19 cellular contexts compared by ENCODE assay signal in genomic region chr13:32254916-32255743, GRCh38.
DNase-seq lines count a peak whose midpoint lies in the region; ATAC-seq and TF ChIP-seq lines count a peak whose summit lies in the region.
"Had no signal": no experiment of that assay in that cellular context is flagged by ENCODE, and none has a peak within 500 bp of the region (broad histone marks: within the 10 kb centered on the region; RNA-seq: fewer than 3 reads in every experiment).

No MANE protein-coding gene starts in this region.

- H3K36me3 ChIP-seq in RWPE2 (ENCODE audit: low read depth): no peaks in the 10 kb centered on the region
- no peaks in the 10 kb centered on the region for H3K36me3 ChIP-seq in esophagus (ENCODE audit: control insufficient read depth in 2 of 2, insufficient read depth in 2 of 2, low read length in 1 of 2)
- H3K36me3 ChIP-seq in mucosa of stomach (ENCODE audit: control insufficient read depth, insufficient read depth, low read length): no peaks in the 10 kb centered on the region
- H3K36me3 ChIP-seq in upper lobe of left lung: peaks cover 0 to 4% (median 0%) of the 10 kb centered on the region in 4 donors
- H3K36me3 ChIP-seq: BLaER1 treated with 17β-estradiol and CSF1 and Interleukin-3, amounts not matched to agents 10 nM and 100 nM had no signal

- no peaks in the 10 kb centered on the region for H3K9me3 ChIP-seq in RWPE2 (ENCODE audit: severe bottlenecking)
- H3K9me3 ChIP-seq in esophagus (ENCODE audit: control insufficient read depth in 2 of 2, insufficient read depth in 1 of 2, low read depth in 1 of 2, low read length in 1 of 2): no peaks in the 10 kb centered on the region
- H3K9me3 ChIP-seq in mucosa of stomach (ENCODE audit: control insufficient read depth, low read length): no peaks in the 10 kb centered on the region
- no peaks in the 10 kb centered on the region for H3K9me3 ChIP-seq in upper lobe of left lung
- H3K9me3 ChIP-seq: BLaER1 treated with 17β-estradiol and CSF1 and Interleukin-3, amounts not matched to agents 10 nM and 100 nM had no signal

- TF ChIP-seq POLR2A in upper lobe of left lung (IDR thresholded peaks at IDR 0.05): no peak

- H3K27ac ChIP-seq in RWPE2 (ENCODE audit: poor library complexity, severe bottlenecking) (no peak overlapping the region), esophagus (ENCODE audit: low read depth in 2 of 2, low read length in 1 of 2) (peak overlapping the region; percentile 52 to 63), upper lobe of left lung (peak overlapping the region; percentile 79 to 85 (median 80))
- H3K27ac ChIP-seq: BLaER1 treated with 17β-estradiol and CSF1 and Interleukin-3, amounts not matched to agents 10 nM and 100 nM; KMS-11 had no signal

- H3K27me3 ChIP-seq in RWPE2 (ENCODE audit: insufficient read depth, poor library complexity, severe bottlenecking) (no peaks in the 10 kb centered on the region), esophagus (ENCODE audit: control insufficient read depth in 1 of 2, insufficient read depth in 2 of 2, low read length in 2 of 2) (no peaks in the 10 kb centered on the region), mucosa of stomach (ENCODE audit: control insufficient read depth, insufficient read depth, low read length) (no peaks in the 10 kb centered on the region), upper lobe of left lung (no peaks in the 10 kb centered on the region)
- H3K27me3 ChIP-seq: BLaER1 treated with 17β-estradiol and CSF1 and Interleukin-3, amounts not matched to agents 10 nM and 100 nM had no signal

- no peak for TF ChIP-seq EP300 in upper lobe of left lung (IDR thresholded peaks at IDR 0.05)

- no peak overlapping the region for H3K4me3 ChIP-seq in RWPE2 (ENCODE audit: severe bottlenecking)
- H3K4me3 ChIP-seq in esophagus (ENCODE audit: low read depth in 1 of 2, low read length in 2 of 2): peak overlapping the region; percentile 11 to 26
- no peak overlapping the region for H3K4me3 ChIP-seq in mucosa of stomach (ENCODE audit: low read length)
- peak overlapping the region in 3 of 4 donors; percentile 29 to 47 (median 45) for H3K4me3 ChIP-seq in upper lobe of left lung
- H3K4me3 ChIP-seq: BLaER1 treated with 17β-estradiol and CSF1 and Interleukin-3, amounts not matched to agents 10 nM and 100 nM had no signal

- no peak for DNase-seq in RWPE2 (ENCODE audit: low spot score)
- no peak for DNase-seq in upper lobe of left lung
- no peak for DNase-seq in SKM-1 treated with dmso at 0.1 percent for 144 hours (lab: John Stamatoyannopoulos, UW; ENCODE audit: unreplicated experiment)
- no peak for DNase-seq in cerebellum (ENCODE audit: low spot score)
- DNase-seq: activated CD4-positive, alpha-beta T cell treated with anti-CD3 and anti-CD28 coated beads, Interleukin-2, amount 10 ng/mL, durations not matched to agents 7 days and 5 days; activated naive CD8-positive, alpha-beta T cell treated with anti-CD3 and anti-CD28 coated beads, Interleukin-2, amount 10 ng/mL, durations not matched to agents 7 days and 5 days; activated T-cell treated with anti-CD3 and anti-CD28 coated beads, Interleukin-2, amount 50 U/mL, for 48 hours; cerebellar nuclear complex; erythroblast; hypothalamus; left colon; NCI-H526 treated with DMSO at 0.1 percent for 48 hours; stimulated activated naive CD4-positive, alpha-beta T cell treated with Interleukin-2 at 50 U/mL for 16 hours; T-helper 2 cell had no signal

- peak overlapping the region; percentile 42 for H3K9ac ChIP-seq in mucosa of stomach (ENCODE audit: low read length)
- H3K9ac ChIP-seq: BLaER1 treated with 17β-estradiol and CSF1 and Interleukin-3, amounts not matched to agents 10 nM and 100 nM; KMS-11 had no signal

- no peak for TF ChIP-seq CTCF in RWPE2 (IDR thresholded peaks at IDR 0.05; ENCODE audit: poor library complexity, severe bottlenecking)
- no peak for TF ChIP-seq CTCF in upper lobe of left lung (IDR thresholded peaks at IDR 0.05)

- 47 to 56% methylated on average over 10 of the region's 10 CpGs for WGBS in esophagus, 2 donors
- 35 to 49% methylated on average over 10 of the region's 10 CpGs for WGBS in upper lobe of left lung, 2 donors

- peaks cover 14% of the 10 kb centered on the region for H3K4me1 ChIP-seq in RWPE2 (ENCODE audit: insufficient read depth, poor library complexity, severe bottlenecking)
- H3K4me1 ChIP-seq in esophagus (ENCODE audit: control insufficient read depth in 2 of 2, insufficient read depth in 2 of 2, low read length in 1 of 2): no peaks in the 10 kb centered on the region
- peaks cover 15% of the 10 kb centered on the region for H3K4me1 ChIP-seq in mucosa of stomach (ENCODE audit: control insufficient read depth, insufficient read depth, low read length)
- peaks cover 6 to 16% (median 11%) of the 10 kb centered on the region in 4 donors for H3K4me1 ChIP-seq in upper lobe of left lung

- ATAC-seq in RWPE2 (ENCODE audit: low read depth): peak; percentile 56; the same call in 2 of the 3 replicates
- ATAC-seq in upper lobe of left lung (ENCODE audit: low FRiP score in 2 of 2): no peak
- no peak for ATAC-seq in GM21447 (IDR thresholded peaks at IDR 0.05; ENCODE audit: unreplicated experiment)

Comparison
In these comparisons a context has a peak if more than half of its experiments do, and no peak if none do; other contexts are left out.
1. H3K4me3 ChIP-seq: peak in esophagus (2 of 2) and upper lobe of left lung (3 of 4); none in RWPE2 (single experiment) and mucosa of stomach (single experiment).